Comparison of ENCODE assay signal across 14 cellular contexts in the genomic region with DNA sequence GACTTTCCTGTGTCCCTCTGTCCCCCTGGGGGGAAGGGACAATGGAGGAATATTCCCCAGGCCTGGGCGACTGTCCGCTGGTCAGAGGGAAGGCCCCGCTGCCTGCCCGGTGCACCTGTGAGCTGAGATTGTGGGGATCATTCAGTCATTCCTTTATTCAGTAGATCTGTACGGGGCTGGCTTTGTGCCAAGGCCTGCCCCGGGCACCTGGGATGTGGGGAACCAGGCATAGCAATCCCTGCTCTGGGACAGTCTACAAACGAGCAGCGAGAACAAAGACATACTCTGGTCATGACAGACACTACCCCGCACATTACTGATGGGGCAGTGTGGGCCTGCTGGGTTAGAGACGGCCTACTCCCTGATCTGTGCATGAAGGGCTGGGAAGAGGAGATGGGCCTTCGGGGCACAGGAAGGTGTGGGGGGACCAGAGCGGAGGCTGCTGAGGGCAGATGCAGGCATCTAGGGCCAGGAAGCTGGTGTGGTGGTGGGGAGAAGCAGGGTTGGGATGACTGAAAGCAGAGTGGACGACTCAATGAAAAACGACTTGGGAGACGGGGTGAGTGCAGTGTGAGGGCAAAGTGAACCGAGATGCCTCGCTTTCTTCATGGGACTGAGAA. TPM values are rescaled to one million over a fixed set of nuclear protein-coding genes. Genes with fewer than 3 reads are reported as not detected.
DNase-seq lines count a peak whose midpoint lies in the region; ATAC-seq and TF ChIP-seq lines count a peak whose summit lies in the region.
"Had no signal": no experiment of that assay in that cellular context is flagged by ENCODE, and none has a peak within 500 bp of the region (broad histone marks: within the 10 kb centered on the region; RNA-seq: fewer than 3 reads in every experiment).

No MANE protein-coding gene starts in this region.

- POLR2A ChIA-PET in PC-3 (lab: Charles Lee; ENCODE audit: unreplicated experiment) = no interaction called here

- H3K27ac ChIP-seq in PC-3 (ENCODE audit: low read length) = no peak overlapping the region
- no peak overlapping the region for H3K27ac ChIP-seq in upper lobe of left lung
- H3K27ac ChIP-seq: cardiac muscle cell, SJCRH30 had no signal

- peak overlapping the region; percentile 40 to 49 for H3K4me3 Mint-ChIP-seq in stimulated activated naive CD8-positive, alpha-beta T cell treated with anti-CD3 and anti-CD28 coated beads, Interleukin-15, amount 100 ng/mL, for 72 hours

- no peak for DNase-seq in stimulated activated naive CD8-positive, alpha-beta T cell treated with anti-CD3 and anti-CD28 coated beads, Interleukin-15, amount 100 ng/mL, for 72 hours
- DNase-seq in stimulated activated naive CD8-positive, alpha-beta T cell treated with anti-CD3 and anti-CD28 coated beads, Interleukin-15, Interleukin-2, amounts not matched to agents 100 U/mL and 50 U/mL, for 24 hours = no peak
- DNase-seq in PC-3 = no peak
- DNase-seq in left colon = peak in 1 of 2 donors; percentile 52
- DNase-seq in upper lobe of left lung = no peak
- DNase-seq in NCI-H2029 (lab: John Stamatoyannopoulos, UW) = no peak
- DNase-seq: islet precursor cell, NCI-H1694 had no signal

- ATAC-seq in stimulated activated naive CD8-positive, alpha-beta T cell treated with anti-CD3 and anti-CD28 coated beads, Interleukin-15, amount 100 ng/mL, for 72 hours = no peak
- no peak for ATAC-seq in stimulated activated naive CD8-positive, alpha-beta T cell treated with anti-CD3 and anti-CD28 coated beads, Interleukin-15, Interleukin-2, amounts not matched to agents 100 U/mL and 50 U/mL, for 24 hours
- ATAC-seq in PC-3 = peak; percentile 23; the same call in 1 of the 2 replicates
- ATAC-seq in left colon = peak; percentile 35
- no peak for ATAC-seq in HG03354 (IDR thresholded peaks at IDR 0.05; ENCODE audit: poor library complexity, severe bottlenecking, unreplicated experiment)
- ATAC-seq in upper lobe of left lung (ENCODE audit: low FRiP score in 2 of 2) = no peak

- no peaks in the 10 kb centered on the region for H4K20me1 ChIP-seq in PC-3 (ENCODE audit: low read length)

- no peaks in the 10 kb centered on the region for H3K9me2 ChIP-seq in PC-3 (replicated peaks; ENCODE audit: low read length)

- H3K4me3 ChIP-seq in PC-3 (ENCODE audit: low read length) (no peak overlapping the region), upper lobe of left lung (no peak overlapping the region)

- no peak for TF ChIP-seq CTCF in PC-3 (conservative IDR thresholded peaks at IDR 0.05; ENCODE audit: low read depth, low read length)
- no peak for TF ChIP-seq CTCF in upper lobe of left lung (IDR thresholded peaks at IDR 0.05)

- H3K27me3 Mint-ChIP-seq in stimulated activated naive CD8-positive, alpha-beta T cell treated with anti-CD3 and anti-CD28 coated beads, Interleukin-15, amount 100 ng/mL, for 72 hours = peaks cover 29% of the 10 kb centered on the region

- H3K27ac Mint-ChIP-seq in stimulated activated naive CD8-positive, alpha-beta T cell treated with anti-CD3 and anti-CD28 coated beads, Interleukin-15, amount 100 ng/mL, for 72 hours = peak overlapping the region in 1 of 2 donors; percentile 65

- no TSS peak for BruUV-seq in PC-3 (replicated peaks; lab: Mats Ljungman, UMichigan)

- H3K4me1 Mint-ChIP-seq in stimulated activated naive CD8-positive, alpha-beta T cell treated with anti-CD3 and anti-CD28 coated beads, Interleukin-15, amount 100 ng/mL, for 72 hours = peaks cover 24% of the 10 kb centered on the region

- no peaks in the 10 kb centered on the region for H3K9me3 Mint-ChIP-seq in stimulated activated naive CD8-positive, alpha-beta T cell treated with anti-CD3 and anti-CD28 coated beads, Interleukin-15, amount 100 ng/mL, for 72 hours

- H3K4me1 ChIP-seq in PC-3 (ENCODE audit: insufficient read depth, low read length) (peaks cover 6% of the 10 kb centered on the region; the same call in 1 of the 2 replicates), upper lobe of left lung (peaks cover 7 to 19% (median 16%) of the 10 kb centered on the region in 4 donors)

- CTCF ChIA-PET in PC-3 (lab: Charles Lee) = interaction anchor here (0.5 kb wide), 1 partner anchor 464 kb away, joined by 3 read pairs; no protein-coding TSS in a partner anchor

- H3K36me3 ChIP-seq in PC-3 (ENCODE audit: low read depth, low read length) (no peaks in the 10 kb centered on the region), upper lobe of left lung (peaks cover 0 to 5% (median 1%) of the 10 kb centered on the region in 4 donors)
- H3K36me3 ChIP-seq: cardiac muscle cell, HAP-1, SJCRH30 had no signal

- H3K79me2 ChIP-seq in PC-3 (ENCODE audit: low read length) = no peaks in the 10 kb centered on the region

- TF ChIP-seq EP300 in upper lobe of left lung (IDR thresholded peaks at IDR 0.05) = no peak

- no peak overlapping the region for H3K9ac ChIP-seq in PC-3 (ENCODE audit: low read length)

- WGBS in upper lobe of left lung, 2 donors = 81 to 83% methylated on average over 15 to 17 of the region's 17 CpGs

- no peak overlapping the region for H2AFZ ChIP-seq in PC-3 (ENCODE audit: low read length)

- H3K27me3 ChIP-seq in PC-3 (ENCODE audit: low read length) (no peaks in the 10 kb centered on the region), upper lobe of left lung (no peaks in the 10 kb centered on the region)
- H3K27me3 ChIP-seq: cardiac muscle cell, SJCRH30, transverse colon had no signal

- no peak for TF ChIP-seq POLR2A in upper lobe of left lung (IDR thresholded peaks at IDR 0.05)

- no peak overlapping the region for H3K4me2 ChIP-seq in PC-3 (ENCODE audit: low read length)

- no peaks in the 10 kb centered on the region for H3K9me3 ChIP-seq in PC-3 (ENCODE audit: low read length)
- H3K9me3 ChIP-seq in upper lobe of left lung = no peaks in the 10 kb centered on the region
- H3K9me3 ChIP-seq: HAP-1, SJCRH30, transverse colon had no signal

- intact Hi-C loops in PC-3 (cut with micrococcal nuclease) = no loop called here
- intact Hi-C loops in left colon (cut with DNase I, micrococcal nuclease) = loop anchor here in 1 of 2 donors (5.0 kb wide), 2 partner anchors 61 to 421 kb away; no protein-coding TSS in a partner anchor

- H3F3A ChIP-seq in PC-3 (ENCODE audit: low read length, unreplicated experiment) = no peaks in the 10 kb centered on the region

RNA-seq across cellular contexts. Expression of a gene that starts 1.8 kb away (rescaled TPM):
- total RNA-seq in PC-3 (2014; rRNA removed) (0.66 and 1.2 TPM in 2 replicates), left colon (1 to 10 TPM; 4.8 to 5.8 TPM), upper lobe of left lung (10 to 100 TPM in 1 of 6 donors, 1 to 10 TPM in 5; 2.4 to 27.2 (median 6.2) TPM)

RNA-seq across cellular contexts. Expression of a gene that starts 23.6 kb away (rescaled TPM):
- total RNA-seq in PC-3 (2014; rRNA removed) (not detected in 2 replicates), left colon (10 to 100 TPM in 1 of 2 donors, 1 to 10 TPM in 1; 7.1 to 11.9 TPM), upper lobe of left lung (1 to 10 TPM in 1 of 6 donors, under 1 TPM in 1, not detected in 4; 0.77 to 5.2 TPM)
- total RNA-seq: activated CD8-positive, alpha-beta memory T cell treated with anti-CD3 and anti-CD28 coated beads for 36 hours; cardiac muscle cell had no signal

RNA-seq across cellular contexts. Expression of a gene that starts 59.5 kb away (rescaled TPM):
- 6.3 and 7.7 TPM in 2 replicates for total RNA-seq in PC-3 (2014; rRNA removed)
- total RNA-seq in left colon = 100 to 1,000 TPM; 219 to 339 TPM
- 1 to 10 TPM; 2.6 to 8.4 (median 4.4) TPM for total RNA-seq in upper lobe of left lung

Comparison
In these comparisons a context has a peak if more than half of its experiments do, and no peak if none do; other contexts are left out.
1. ATAC-seq: peak in PC-3 (single experiment) and left colon (single experiment); none in stimulated activated naive CD8-positive, alpha-beta T cell treated with anti-CD3 and anti-CD28 coated beads, Interleukin-15, amount 100 ng/mL, for 72 hours (single experiment), stimulated activated naive CD8-positive, alpha-beta T cell treated with anti-CD3 and anti-CD28 coated beads, Interleukin-15, Interleukin-2, amounts not matched to agents 100 U/mL and 50 U/mL, for 24 hours (single experiment), HG03354 (single experiment) and upper lobe of left lung (0 of 2).
2. RNA of a gene that starts 59.5 kb away (total RNA-seq): 219 to 339 TPM in left colon; 6.3 to 7.7 TPM in PC-3 and 2.6 to 8.4 TPM in upper lobe of left lung; every median in the first group is over 10 times any median in the second.